8 cellular contexts compared by ENCODE assay signal in the genomic region with DNA sequence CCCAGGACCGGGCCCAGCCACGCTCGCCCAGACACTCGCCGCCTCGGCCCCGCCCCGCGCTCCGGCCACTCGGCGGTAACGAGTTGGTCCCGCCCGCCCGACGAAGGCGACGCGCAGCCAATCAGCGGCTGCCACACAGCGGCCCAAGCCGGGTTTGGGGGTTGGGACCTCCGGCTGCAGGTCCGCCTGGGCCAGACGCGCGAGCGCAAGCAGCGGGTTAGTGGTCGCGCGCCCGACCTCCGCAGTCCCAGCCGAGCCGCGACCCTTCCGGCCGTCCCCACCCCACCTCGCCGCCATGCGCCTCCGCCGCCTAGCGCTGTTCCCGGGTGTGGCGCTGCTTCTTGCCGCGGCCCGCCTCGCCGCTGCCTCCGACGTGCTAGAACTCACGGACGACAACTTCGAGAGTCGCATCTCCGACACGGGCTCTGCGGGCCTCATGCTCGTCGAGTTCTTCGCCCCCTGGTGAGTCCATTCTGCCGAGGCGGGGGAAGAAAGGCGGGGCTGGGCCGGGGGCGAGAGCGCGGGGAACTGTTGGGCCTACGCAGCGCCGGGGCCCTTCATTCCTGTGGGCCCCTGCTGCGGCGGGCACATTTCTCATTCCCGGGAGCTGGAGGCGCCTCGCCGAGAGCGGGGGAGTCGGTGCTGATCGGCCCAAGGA. TPM values are rescaled to one million over a fixed set of nuclear protein-coding genes. Genes with fewer than 3 reads are reported as not detected.
A peak's percentile ranks its signal among the peaks of the same experiment; 100 is the strongest.
DNase-seq lines count a peak whose midpoint lies in the region; ATAC-seq, FAIRE-seq and TF ChIP-seq lines count a peak whose summit lies in the region.
"Not testable (repeated sequence)": the region's sequence is repeated elsewhere in the genome, so short reads cannot be mapped to it uniquely, and the experiment has no call there.

A gene (plus strand): TSS at position 194 of the 658 bp plus-strand sequence. CDS start 102 bp downstream, at position 296.

- CTCF ChIA-PET in A549 (lab: Yijun Ruan, JAX), result interaction anchor here (1.4 kb wide), 1 partner anchor 30 kb away, joined by 3 read pairs; a partner anchor contains a TSS

- TF ChIP-seq RAD21 in A549 (conservative IDR thresholded peaks at IDR 0.05 in 1 of 2, IDR thresholded peaks at IDR 0.05 in 1 of 2), result not testable (repeated sequence)

- peak within 1 kb of the TSS; percentile 90 to 99 for H3K27ac ChIP-seq in A549
- peak within 1 kb of the TSS; percentile 92 for H3K27ac ChIP-seq in WERI-Rb-1

- in situ Hi-C loops in T47D (cut with HindIII; ENCODE audit: low pct_unique_long_range_greater_than_20kb, low sequenced_read_pairs), result not testable (repeated sequence)

- H3K36me3 ChIP-seq in WERI-Rb-1, result peaks cover 22% of the 10 kb centered on the region
- H3K36me3 ChIP-seq in iPS-15b (ENCODE audit: control insufficient read depth, insufficient read depth, low read length), result not testable (repeated sequence)

- not testable (repeated sequence) for TF ChIP-seq EP300 in A549 (IDR thresholded peaks at IDR 0.05)

- not testable (repeated sequence) for TF ChIP-seq CTCF in A549 (IDR thresholded peaks at IDR 0.05)
- TF ChIP-seq CTCF in WERI-Rb-1 (IDR thresholded peaks at IDR 0.05; ENCODE audit: low read depth, low read length), result 0 out of 2 replicates have a peak, but pooled peaks have one; percentile 15

- FAIRE-seq in A549 (lab: Jason Lieb, UNC), result not testable (repeated sequence)

- H3K4me1 ChIP-seq in A549; iPS-15b (ENCODE audit: control insufficient read depth, insufficient read depth, low read length): not testable (repeated sequence)

- not testable (repeated sequence) for H3K27me3 ChIP-seq in WERI-Rb-1 (ENCODE audit: insufficient read depth, low read depth, severe bottlenecking); iPS-15b (ENCODE audit: control insufficient read depth, insufficient read depth, low read length)

- 2% methylated on average over 11 of the region's 84 CpGs for WGBS in A549 (ENCODE audit: missing lambda C conversion rate)

- H3K9me3 ChIP-seq in A549; WERI-Rb-1 (ENCODE audit: severe bottlenecking); iPS-15b (ENCODE audit: control insufficient read depth, insufficient read depth, low read length): not testable (repeated sequence)

- H3K9ac ChIP-seq in iPS-15b (ENCODE audit: low read depth, low read length), result peak within 1 kb of the TSS; percentile 79

- peak; percentile 73 to 89 for DNase-seq in A549 (ENCODE audit: low read depth in 1 of 2, low spot score in 1 of 2)
- DNase-seq in NCI-H2196 (lab: John Stamatoyannopoulos, UW; ENCODE audit: unreplicated experiment), result peak; percentile 79
- DNase-seq in WERI-Rb-1, result peak; percentile 94
- DNase-seq in T47D (ENCODE audit: low read depth in 1 of 2, low spot score in 1 of 2), result peak; percentile 93 to 95
- peak; percentile 69 for DNase-seq in skeletal muscle cell (ENCODE audit: low read depth)

- H3K4me3 ChIP-seq in A549, result peak within 1 kb of the TSS; percentile 90
- H3K4me3 ChIP-seq in WERI-Rb-1 (ENCODE audit: low read depth, low read length), result peak within 1 kb of the TSS; percentile 90
- H3K4me3 ChIP-seq in iPS-15b (ENCODE audit: low read depth, low read length), result peak within 1 kb of the TSS; percentile 60
- peak within 1 kb of the TSS; percentile 78 for H3K4me3 ChIP-seq in skeletal muscle cell (ENCODE audit: low read depth, low read length)

- peak; percentile 84 for TF ChIP-seq POLR2A in A549 (IDR thresholded peaks at IDR 0.05; ENCODE audit: low read length)

- POLR2A ChIA-PET in A549 (lab: Yijun Ruan, JAX), result not testable (repeated sequence)

- ATAC-seq in A549 (peak; percentile 98), GM18867 (IDR thresholded peaks at IDR 0.05; ENCODE audit: unreplicated experiment) (peak; percentile 72), HG03095 (IDR thresholded peaks at IDR 0.05; ENCODE audit: unreplicated experiment) (peak; percentile 59)

- peak within 1 kb of the TSS; percentile 92 for H3K4me2 ChIP-seq in A549

TF ChIP-seq in A549, 52 proteins besides CTCF, POLR2A, EP300 and RAD21:
- TF ChIP-seq JUN (IDR thresholded peaks at IDR 0.05), result peak in 1 of 2 experiments; percentile 64; a peak in 1 of 5 replicates
- TF ChIP-seq, protein P1, sequence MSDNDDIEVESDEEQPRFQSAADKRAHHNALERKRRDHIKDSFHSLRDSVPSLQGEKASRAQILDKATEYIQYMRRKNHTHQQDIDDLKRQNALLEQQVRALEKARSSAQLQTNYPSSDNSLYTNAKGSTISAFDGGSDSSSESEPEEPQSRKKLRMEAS (IDR thresholded peaks at IDR 0.05), result peak; percentile 60
- TF ChIP-seq PHF8 (IDR thresholded peaks at IDR 0.05; ENCODE audit: borderline replicate concordance, low read depth), result peak; percentile 91
- TF ChIP-seq, protein P2, sequence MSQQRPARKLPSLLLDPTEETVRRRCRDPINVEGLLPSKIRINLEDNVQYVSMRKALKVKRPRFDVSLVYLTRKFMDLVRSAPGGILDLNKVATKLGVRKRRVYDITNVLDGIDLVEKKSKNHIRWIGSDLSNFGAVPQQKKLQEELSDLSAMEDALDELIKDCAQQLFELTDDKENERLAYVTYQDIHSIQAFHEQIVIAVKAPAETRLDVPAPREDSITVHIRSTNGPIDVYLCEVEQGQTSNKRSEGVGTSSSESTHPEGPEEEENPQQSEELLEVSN (IDR thresholded peaks at IDR 0.05; ENCODE audit: borderline replicate concordance, low read depth), result peak; percentile 62; the same call in 1 of the 2 replicates
- TF ChIP-seq, protein P3, sequence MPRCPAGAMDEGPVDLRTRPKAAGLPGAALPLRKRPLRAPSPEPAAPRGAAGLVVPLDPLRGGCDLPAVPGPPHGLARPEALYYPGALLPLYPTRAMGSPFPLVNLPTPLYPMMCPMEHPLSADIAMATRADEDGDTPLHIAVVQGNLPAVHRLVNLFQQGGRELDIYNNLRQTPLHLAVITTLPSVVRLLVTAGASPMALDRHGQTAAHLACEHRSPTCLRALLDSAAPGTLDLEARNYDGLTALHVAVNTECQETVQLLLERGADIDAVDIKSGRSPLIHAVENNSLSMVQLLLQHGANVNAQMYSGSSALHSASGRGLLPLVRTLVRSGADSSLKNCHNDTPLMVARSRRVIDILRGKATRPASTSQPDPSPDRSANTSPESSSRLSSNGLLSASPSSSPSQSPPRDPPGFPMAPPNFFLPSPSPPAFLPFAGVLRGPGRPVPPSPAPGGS (IDR thresholded peaks at IDR 0.05), result peak; percentile 47; the same call in 1 of the 3 replicates
TF ChIP-seq in A549: peak in this region for 5; not testable (repeated sequence) for 47.

RNA-seq across cellular contexts. Expression of the gene that starts here (rescaled TPM):
- polyA plus RNA-seq in A549 (2011; rRNA removed), result 196 and 208 TPM in 2 replicates
- polyA plus RNA-seq in A549 (2012; cell fraction: cytosol; rRNA removed), result 54.9 and 69.2 TPM in 2 replicates
- 61.4 and 81.6 TPM in 2 replicates for polyA plus RNA-seq in A549 (2012; cell fraction: nucleus; rRNA removed)
- 249 to 257 TPM (median 257 TPM) in 3 replicates for polyA plus RNA-seq in A549 (2017; fragmentation: RNase III; extraction: RNeasy Plus Mini Kit Qiagen cat#74134 plus additional on column Dnase treatment)
- polyA minus RNA-seq in A549 (2011; rRNA and poly(A)+ RNA removed), result 20.2 and 23.4 TPM in 2 replicates

Comparison
In these comparisons a context has a peak if more than half of its experiments do, and no peak if none do; other contexts are left out.
1. Peak in every context shown above with its lines: DNase-seq, ATAC-seq, H3K4me3 ChIP-seq and H3K27ac ChIP-seq.